Comparison of ENCODE assay signal across 1 cellular context in genomic region chr22:31893460-31893859, GRCh38.
TF ChIP-seq lines count a peak whose summit lies in the region.

No MANE protein-coding gene starts in this region.

TF ChIP-seq in GM23338, 12 proteins besides CTCF, POLR2A, EP300 and RAD21 (continued from another document):
- TF ChIP-seq, protein P1, sequence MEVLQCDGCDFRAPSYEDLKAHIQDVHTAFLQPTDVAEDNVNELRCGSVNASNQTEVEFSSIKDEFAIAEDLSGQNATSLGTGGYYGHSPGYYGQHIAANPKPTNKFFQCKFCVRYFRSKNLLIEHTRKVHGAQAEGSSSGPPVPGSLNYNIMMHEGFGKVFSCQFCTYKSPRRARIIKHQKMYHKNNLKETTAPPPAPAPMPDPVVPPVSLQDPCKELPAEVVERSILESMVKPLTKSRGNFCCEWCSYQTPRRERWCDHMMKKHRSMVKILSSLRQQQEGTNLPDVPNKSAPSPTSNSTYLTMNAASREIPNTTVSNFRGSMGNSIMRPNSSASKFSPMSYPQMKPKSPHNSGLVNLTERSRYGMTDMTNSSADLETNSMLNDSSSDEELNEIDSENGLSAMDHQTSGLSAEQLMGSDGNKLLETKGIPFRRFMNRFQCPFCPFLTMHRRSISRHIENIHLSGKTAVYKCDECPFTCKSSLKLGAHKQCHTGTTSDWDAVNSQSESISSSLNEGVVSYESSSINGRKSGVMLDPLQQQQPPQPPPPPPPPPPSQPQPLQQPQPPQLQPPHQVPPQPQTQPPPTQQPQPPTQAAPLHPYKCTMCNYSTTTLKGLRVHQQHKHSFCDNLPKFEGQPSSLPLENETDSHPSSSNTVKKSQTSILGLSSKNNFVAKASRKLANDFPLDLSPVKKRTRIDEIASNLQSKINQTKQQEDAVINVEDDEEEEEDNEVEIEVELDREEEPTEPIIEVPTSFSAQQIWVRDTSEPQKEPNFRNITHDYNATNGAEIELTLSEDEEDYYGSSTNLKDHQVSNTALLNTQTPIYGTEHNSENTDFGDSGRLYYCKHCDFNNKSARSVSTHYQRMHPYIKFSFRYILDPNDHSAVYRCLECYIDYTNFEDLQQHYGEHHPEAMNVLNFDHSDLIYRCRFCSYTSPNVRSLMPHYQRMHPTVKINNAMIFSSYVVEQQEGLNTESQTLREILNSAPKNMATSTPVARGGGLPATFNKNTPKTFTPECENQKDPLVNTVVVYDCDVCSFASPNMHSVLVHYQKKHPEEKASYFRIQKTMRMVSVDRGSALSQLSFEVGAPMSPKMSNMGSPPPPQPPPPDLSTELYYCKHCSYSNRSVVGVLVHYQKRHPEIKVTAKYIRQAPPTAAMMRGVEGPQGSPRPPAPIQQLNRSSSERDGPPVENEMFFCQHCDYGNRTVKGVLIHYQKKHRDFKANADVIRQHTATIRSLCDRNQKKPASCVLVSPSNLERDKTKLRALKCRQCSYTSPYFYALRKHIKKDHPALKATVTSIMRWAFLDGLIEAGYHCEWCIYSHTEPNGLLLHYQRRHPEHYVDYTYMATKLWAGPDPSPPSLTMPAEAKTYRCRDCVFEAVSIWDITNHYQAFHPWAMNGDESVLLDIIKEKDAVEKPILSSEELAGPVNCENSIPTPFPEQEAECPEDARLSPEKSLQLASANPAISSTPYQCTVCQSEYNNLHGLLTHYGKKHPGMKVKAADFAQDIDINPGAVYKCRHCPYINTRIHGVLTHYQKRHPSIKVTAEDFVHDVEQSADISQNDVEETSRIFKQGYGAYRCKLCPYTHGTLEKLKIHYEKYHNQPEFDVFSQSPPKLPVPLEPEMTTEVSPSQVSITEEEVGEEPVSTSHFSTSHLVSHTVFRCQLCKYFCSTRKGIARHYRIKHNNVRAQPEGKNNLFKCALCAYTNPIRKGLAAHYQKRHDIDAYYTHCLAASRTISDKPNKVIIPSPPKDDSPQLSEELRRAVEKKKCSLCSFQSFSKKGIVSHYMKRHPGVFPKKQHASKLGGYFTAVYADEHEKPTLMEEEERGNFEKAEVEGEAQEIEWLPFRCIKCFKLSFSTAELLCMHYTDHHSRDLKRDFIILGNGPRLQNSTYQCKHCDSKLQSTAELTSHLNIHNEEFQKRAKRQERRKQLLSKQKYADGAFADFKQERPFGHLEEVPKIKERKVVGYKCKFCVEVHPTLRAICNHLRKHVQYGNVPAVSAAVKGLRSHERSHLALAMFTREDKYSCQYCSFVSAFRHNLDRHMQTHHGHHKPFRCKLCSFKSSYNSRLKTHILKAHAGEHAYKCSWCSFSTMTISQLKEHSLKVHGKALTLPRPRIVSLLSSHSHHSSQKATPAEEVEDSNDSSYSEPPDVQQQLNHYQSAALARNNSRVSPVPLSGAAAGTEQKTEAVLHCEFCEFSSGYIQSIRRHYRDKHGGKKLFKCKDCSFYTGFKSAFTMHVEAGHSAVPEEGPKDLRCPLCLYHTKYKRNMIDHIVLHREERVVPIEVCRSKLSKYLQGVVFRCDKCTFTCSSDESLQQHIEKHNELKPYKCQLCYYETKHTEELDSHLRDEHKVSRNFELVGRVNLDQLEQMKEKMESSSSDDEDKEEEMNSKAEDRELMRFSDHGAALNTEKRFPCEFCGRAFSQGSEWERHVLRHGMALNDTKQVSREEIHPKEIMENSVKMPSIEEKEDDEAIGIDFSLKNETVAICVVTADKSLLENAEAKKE (CRISPR knock-in tag; IDR thresholded peaks at IDR 0.05), result no peak
- TF ChIP-seq, protein P2, sequence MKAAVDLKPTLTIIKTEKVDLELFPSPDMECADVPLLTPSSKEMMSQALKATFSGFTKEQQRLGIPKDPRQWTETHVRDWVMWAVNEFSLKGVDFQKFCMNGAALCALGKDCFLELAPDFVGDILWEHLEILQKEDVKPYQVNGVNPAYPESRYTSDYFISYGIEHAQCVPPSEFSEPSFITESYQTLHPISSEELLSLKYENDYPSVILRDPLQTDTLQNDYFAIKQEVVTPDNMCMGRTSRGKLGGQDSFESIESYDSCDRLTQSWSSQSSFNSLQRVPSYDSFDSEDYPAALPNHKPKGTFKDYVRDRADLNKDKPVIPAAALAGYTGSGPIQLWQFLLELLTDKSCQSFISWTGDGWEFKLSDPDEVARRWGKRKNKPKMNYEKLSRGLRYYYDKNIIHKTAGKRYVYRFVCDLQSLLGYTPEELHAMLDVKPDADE (IDR thresholded peaks at IDR 0.05), result no peak
